ENCODE assay signal across 1 cellular context in genomic region chr11:69642913-69643632, GRCh38.
TF ChIP-seq lines count a peak whose summit lies in the region.

No MANE protein-coding gene starts in this region.

TF ChIP-seq in K562, 482 proteins besides CTCF, POLR2A, EP300 and RAD21 (continued from another document and continues in another):
- TF ChIP-seq THAP7 (CRISPR knock-in tag; IDR thresholded peaks at IDR 0.05) (no peak), ZNF12 (CRISPR knock-in tag; IDR thresholded peaks at IDR 0.05) (no peak), CBX1 (IDR thresholded peaks at IDR 0.05; ENCODE audit: low read depth) (no peak), TSHZ1 (CRISPR knock-in tag; IDR thresholded peaks at IDR 0.05) (no peak), VEZF1 (CRISPR knock-in tag; IDR thresholded peaks at IDR 0.05) (peak; percentile 80), STAT6 (CRISPR knock-in tag; IDR thresholded peaks at IDR 0.05) (no peak), NFYB (IDR thresholded peaks at IDR 0.05; ENCODE audit: extremely low read depth, insufficient read length) (no peak), ATF2 (CRISPR knock-in tag; IDR thresholded peaks at IDR 0.05) (no peak), JUN (IDR thresholded peaks at IDR 0.05; ENCODE audit: borderline replicate concordance, low read depth, low read length) (no peak), JUN (CRISPR knock-in tag; IDR thresholded peaks at IDR 0.05; ENCODE audit: borderline replicate concordance) (no peak), PCBP2 (IDR thresholded peaks at IDR 0.05; ENCODE audit: low read depth, low read length, poor library complexity, severe bottlenecking) (no peak), SIX5 (IDR thresholded peaks at IDR 0.05; ENCODE audit: borderline replicate concordance in 1 of 2, insufficient read depth in 1 of 2, low read depth in 1 of 2, low read length in 2 of 2) (no peak), GTF2F1 (IDR thresholded peaks at IDR 0.05; ENCODE audit: low read depth, low read length) (no peak), COPS2 (conservative IDR thresholded peaks at IDR 0.05) (no peak), ZBTB26 (CRISPR knock-in tag; IDR thresholded peaks at IDR 0.05) (no peak), ELF2 (CRISPR knock-in tag; IDR thresholded peaks at IDR 0.05) (no peak; the same call in 1 of the 2 replicates), XRCC4 (IDR thresholded peaks at IDR 0.05; ENCODE audit: extremely low read depth, insufficient read depth, insufficient read length) (no peak), ZNF354B (CRISPR knock-in tag; IDR thresholded peaks at IDR 0.05) (no peak), RFX5 (IDR thresholded peaks at IDR 0.05; ENCODE audit: low read depth, low read length) (no peak), C11orf30 (IDR thresholded peaks at IDR 0.05; ENCODE audit: low read depth) (no peak), TCFL5 (CRISPR knock-in tag; conservative IDR thresholded peaks at IDR 0.05) (no peak), YY1 (IDR thresholded peaks at IDR 0.05; ENCODE audit: borderline replicate concordance in 1 of 3, control insufficient read depth in 1 of 3, extremely low read depth in 1 of 3, insufficient read depth in 3 of 3, insufficient read length in 1 of 3, insufficient replicate concordance in 2 of 3, low read depth in 1 of 3, low read length in 2 of 3) (peak in 1 of 3 experiments; percentile 48), ZNF76 (CRISPR knock-in tag; IDR thresholded peaks at IDR 0.05; ENCODE audit: borderline replicate concordance) (no peak), RCOR1 (IDR thresholded peaks at IDR 0.05; ENCODE audit: borderline replicate concordance in 1 of 2, low read depth in 2 of 2, low read length in 2 of 2) (peak in 1 of 2 experiments; percentile 49; a peak in 1 of 4 replicates), HIVEP1 (CRISPR knock-in tag; IDR thresholded peaks at IDR 0.05) (no peak), ZNF3 (CRISPR knock-in tag; IDR thresholded peaks at IDR 0.05) (no peak), ZNF316 (IDR thresholded peaks at IDR 0.05) (no peak), HNRNPH1 (optimal IDR thresholded peaks at IDR 0.05; ENCODE audit: low read depth, low read length) (no peak), CHCHD3 (CRISPR knock-in tag; IDR thresholded peaks at IDR 0.05) (no peak), SAFB (IDR thresholded peaks at IDR 0.05; ENCODE audit: borderline replicate concordance, low read depth, low read length) (peak; percentile 73), ZNF764 (CRISPR knock-in tag; IDR thresholded peaks at IDR 0.05; ENCODE audit: low read depth) (no peak), HDGF (IDR thresholded peaks at IDR 0.05) (no peak), ZBTB12 (CRISPR knock-in tag; IDR thresholded peaks at IDR 0.05) (no peak), E2F5 (CRISPR knock-in tag; IDR thresholded peaks at IDR 0.05) (no peak), SNAPC5 (CRISPR knock-in tag; IDR thresholded peaks at IDR 0.05) (no peak), POLR3G (IDR thresholded peaks at IDR 0.05; ENCODE audit: extremely low read depth, insufficient read length, insufficient replicate concordance) (no peak), PBX2 (CRISPR knock-in tag; IDR thresholded peaks at IDR 0.05; ENCODE audit: low read depth) (no peak), PBX2 (tag; conservative IDR thresholded peaks at IDR 0.05; ENCODE audit: low read depth) (no peak), SMARCA5 (IDR thresholded peaks at IDR 0.05) (no peak), ILK (tag; IDR thresholded peaks at IDR 0.05; ENCODE audit: borderline replicate concordance, low read depth) (no peak), TCF7 (IDR thresholded peaks at IDR 0.05; ENCODE audit: borderline replicate concordance) (no peak), DACH1 (IDR thresholded peaks at IDR 0.05; ENCODE audit: partially characterized antibody) (no peak), ZNF395 (CRISPR knock-in tag; IDR thresholded peaks at IDR 0.05) (no peak), ELK3 (CRISPR knock-in tag; IDR thresholded peaks at IDR 0.05) (no peak), SNRNP70 (optimal IDR thresholded peaks at IDR 0.05; ENCODE audit: low read depth, low read length) (no peak), MECOM (CRISPR knock-in tag; IDR thresholded peaks at IDR 0.05) (no peak), SMC3 (conservative IDR thresholded peaks at IDR 0.05; ENCODE audit: insufficient read depth, low read depth, low read length) (peak; percentile 96)
